8 cellular contexts compared by ENCODE assay signal in the genomic region with DNA sequence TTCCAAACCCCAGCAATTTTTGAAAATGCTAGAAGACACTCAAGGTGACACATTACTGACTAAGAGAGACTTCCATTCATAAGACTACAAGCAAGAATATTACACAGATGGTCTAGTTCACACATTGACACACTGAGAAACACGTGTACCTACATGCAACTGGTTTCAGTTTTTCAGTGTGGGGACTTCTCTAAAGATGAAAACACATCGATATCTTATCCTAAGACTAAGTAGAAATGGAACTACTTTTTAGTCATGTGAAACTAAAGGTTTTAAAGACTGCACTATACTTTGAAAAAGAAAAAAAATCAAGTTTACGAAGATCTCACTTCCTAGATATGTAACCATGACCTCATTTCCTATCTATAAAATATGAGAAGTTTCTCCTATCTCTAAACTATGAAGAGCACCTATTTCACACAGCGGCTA. TPM values are rescaled to one million over a fixed set of nuclear protein-coding genes. Genes with fewer than 3 reads are reported as not detected.
DNase-seq lines count a peak whose midpoint lies in the region; ATAC-seq and TF ChIP-seq lines count a peak whose summit lies in the region.
"Not testable (repeated sequence)": the region's sequence is repeated elsewhere in the genome, so short reads cannot be mapped to it uniquely, and the experiment has no call there.

No MANE protein-coding gene starts in this region.

- not testable (repeated sequence) for H3K9me3 ChIP-seq in CD4-positive, alpha-beta T cell (ENCODE audit: control insufficient read depth, low read length)

- peak; percentile 44 for ATAC-seq in CD4-positive, alpha-beta T cell (ENCODE audit: poor library complexity)
- ATAC-seq in GM18867 (IDR thresholded peaks at IDR 0.05; ENCODE audit: unreplicated experiment) (peak; percentile 74), GM19452 (IDR thresholded peaks at IDR 0.05; ENCODE audit: unreplicated experiment) (peak; percentile 50), GM21723 (IDR thresholded peaks at IDR 0.05; ENCODE audit: unreplicated experiment) (peak; percentile 65), HG02938 (IDR thresholded peaks at IDR 0.05; ENCODE audit: unreplicated experiment) (peak; percentile 58), HG03280 (IDR thresholded peaks at IDR 0.05; ENCODE audit: unreplicated experiment) (peak; percentile 62)
- peak; percentile 82 for ATAC-seq in activated CD4-positive, alpha-beta T cell treated with anti-CD3 and anti-CD28 coated beads for 36 hours
- ATAC-seq in effector memory CD8-positive, alpha-beta T cell (replicated peaks): peak; percentile 51

- not testable (repeated sequence) for H3K27ac Mint-ChIP-seq in CD4-positive, alpha-beta T cell; activated CD4-positive, alpha-beta T cell treated with anti-CD3 and anti-CD28 coated beads for 36 hours; effector memory CD8-positive, alpha-beta T cell

- intact Hi-C loops in CD4-positive, alpha-beta T cell (cut with DNase I, micrococcal nuclease); activated CD4-positive, alpha-beta T cell treated with anti-CD3 and anti-CD28 coated beads for 36 hours (cut with DNase I, micrococcal nuclease): not testable (repeated sequence)

- not testable (repeated sequence) for H3K27ac ChIP-seq in CD4-positive, alpha-beta T cell (ENCODE audit: low read depth, low read length)

- H3K27me3 ChIP-seq in CD4-positive, alpha-beta T cell (ENCODE audit: control insufficient read depth, insufficient read depth, low read length): not testable (repeated sequence)

- H3K4me1 Mint-ChIP-seq in CD4-positive, alpha-beta T cell (ENCODE audit: low read depth); activated CD4-positive, alpha-beta T cell treated with anti-CD3 and anti-CD28 coated beads for 36 hours; effector memory CD8-positive, alpha-beta T cell (ENCODE audit: low read depth in 2 of 2): not testable (repeated sequence)

- H3K27me3 Mint-ChIP-seq in CD4-positive, alpha-beta T cell; activated CD4-positive, alpha-beta T cell treated with anti-CD3 and anti-CD28 coated beads for 36 hours; effector memory CD8-positive, alpha-beta T cell: not testable (repeated sequence)

- TF ChIP-seq CTCF in CD4-positive, alpha-beta T cell (IDR thresholded peaks at IDR 0.05): not testable (repeated sequence)

- POLR2A ChIA-PET in CD4-positive, alpha-beta T cell (lab: Charles Lee); activated CD4-positive, alpha-beta T cell treated with anti-CD3 and anti-CD28 coated beads for 36 hours (lab: Charles Lee): not testable (repeated sequence)

- not testable (repeated sequence) for DNase-seq in CD4-positive, alpha-beta T cell; activated CD4-positive, alpha-beta T cell treated with anti-CD3 and anti-CD28 coated beads for 36 hours; effector memory CD8-positive, alpha-beta T cell

- H3K9me3 Mint-ChIP-seq in CD4-positive, alpha-beta T cell; activated CD4-positive, alpha-beta T cell treated with anti-CD3 and anti-CD28 coated beads for 36 hours (ENCODE audit: low read depth); effector memory CD8-positive, alpha-beta T cell: not testable (repeated sequence)

- H3K4me3 Mint-ChIP-seq in CD4-positive, alpha-beta T cell; activated CD4-positive, alpha-beta T cell treated with anti-CD3 and anti-CD28 coated beads for 36 hours; effector memory CD8-positive, alpha-beta T cell: not testable (repeated sequence)

- not testable (repeated sequence) for H3K36me3 Mint-ChIP-seq in CD4-positive, alpha-beta T cell (ENCODE audit: low read depth); activated CD4-positive, alpha-beta T cell treated with anti-CD3 and anti-CD28 coated beads for 36 hours (ENCODE audit: low read depth); effector memory CD8-positive, alpha-beta T cell (ENCODE audit: insufficient read depth)

- CTCF ChIA-PET in CD4-positive, alpha-beta T cell (lab: Charles Lee); activated CD4-positive, alpha-beta T cell treated with anti-CD3 and anti-CD28 coated beads for 36 hours (lab: Charles Lee): not testable (repeated sequence)

RNA-seq across cellular contexts. Expression of a gene that starts 34.1 kb away (rescaled TPM):
- total RNA-seq in CD4-positive, alpha-beta T cell: 100 to 1,000 TPM; 244 to 247 TPM
- 10 to 100 TPM; 47.9 to 49.4 TPM for total RNA-seq in activated CD4-positive, alpha-beta T cell treated with anti-CD3 and anti-CD28 coated beads for 36 hours

Comparison
In these comparisons a context has a peak if more than half of its experiments do, and no peak if none do; other contexts are left out.
1. RNA of a gene that starts 34.1 kb away (total RNA-seq): 244 to 247 TPM in CD4-positive, alpha-beta T cell; 47.9 to 49.4 TPM in activated CD4-positive, alpha-beta T cell treated with anti-CD3 and anti-CD28 coated beads for 36 hours; every median in the first group is over 4 times any median in the second.
2. Peak in every context shown above with its lines, with median percentiles within 50 percentile points of each other: ATAC-seq.